Comparison of ENCODE assay signal across 8 cellular contexts in the genomic region with DNA sequence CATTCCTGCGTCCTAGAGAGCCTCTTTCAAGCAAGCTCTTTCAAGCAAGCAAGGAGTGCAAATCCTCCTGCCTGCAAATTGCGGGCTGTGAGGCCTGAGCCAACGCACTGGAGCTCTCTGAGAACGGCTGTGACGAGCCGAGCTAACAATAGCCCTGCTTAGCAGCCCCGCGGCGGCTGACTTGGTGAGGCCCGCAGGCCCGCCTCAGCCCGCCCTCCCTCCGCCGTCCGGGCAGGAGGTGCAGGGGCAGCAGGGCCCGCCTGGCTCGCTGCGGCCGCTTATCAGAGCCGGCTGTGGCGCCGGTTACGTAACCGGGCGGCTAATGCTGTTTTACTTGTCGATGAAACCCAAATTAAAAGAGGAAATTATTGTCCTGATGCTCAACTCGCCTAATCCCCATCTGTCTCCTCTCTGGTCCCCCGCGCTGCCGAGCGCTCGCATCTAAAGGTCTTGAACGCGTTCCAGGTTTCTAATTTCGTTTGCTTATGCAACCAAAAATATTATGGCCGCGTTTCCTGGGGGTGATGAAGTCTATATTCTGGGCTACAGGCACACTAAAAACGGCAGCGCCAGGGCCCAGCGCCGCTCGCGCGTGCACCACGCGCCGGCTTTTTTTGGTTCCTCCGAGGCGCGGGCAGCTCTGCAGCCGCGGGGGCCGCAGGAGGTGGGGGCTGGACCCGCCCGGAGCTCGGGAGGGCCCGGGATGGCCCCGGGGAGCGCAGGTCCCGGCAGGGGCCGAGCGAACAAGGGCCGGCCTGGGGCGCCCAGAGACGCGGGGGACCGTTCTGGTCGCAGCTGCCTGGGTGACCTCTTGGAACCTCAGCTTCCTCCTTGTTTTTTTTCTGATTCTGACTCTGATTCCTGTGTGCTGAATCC.
DNase-seq lines count a peak whose midpoint lies in the region; ATAC-seq and TF ChIP-seq lines count a peak whose summit lies in the region.

No MANE protein-coding gene starts in this region.

- H3K27ac Mint-ChIP-seq in activated T-cell treated with anti-CD3 and anti-CD28 coated beads, Interleukin-2, amount 50 U/mL, for 24 hours, result peak overlapping the region; percentile 83

- H3K9me3 Mint-ChIP-seq in activated T-cell treated with anti-CD3 and anti-CD28 coated beads, Interleukin-2, amount 50 U/mL, for 24 hours, result no peaks in the 10 kb centered on the region

- H3K4me1 Mint-ChIP-seq in activated T-cell treated with anti-CD3 and anti-CD28 coated beads, Interleukin-2, amount 50 U/mL, for 24 hours (ENCODE audit: low read depth), result peaks cover 19% of the 10 kb centered on the region

- DNase-seq in GM12865 (ENCODE audit: low read depth), result peak; percentile 61
- peak; percentile 56 for DNase-seq in HS-5 (ENCODE audit: low read depth)
- DNase-seq in NOMO-1 treated with DMSO at 0.1 percent for 48 hours (lab: John Stamatoyannopoulos, UW; ENCODE audit: unreplicated experiment), result peak; percentile 80
- DNase-seq in activated T-cell treated with anti-CD3 and anti-CD28 coated beads, Interleukin-2, amount 50 U/mL, for 24 hours, result peak; percentile 74
- peak; percentile 90 for DNase-seq in middle frontal gyrus (ENCODE audit: extremely low spot score, low spot score)
- peak; percentile 49 for DNase-seq in stimulated activated naive CD4-positive, alpha-beta T cell treated with Interleukin-2 at 50 U/mL for 16 hours (lab: John Stamatoyannopoulos, UW)

- H3K4me3 Mint-ChIP-seq in activated T-cell treated with anti-CD3 and anti-CD28 coated beads, Interleukin-2, amount 50 U/mL, for 24 hours, result peak overlapping the region; percentile 76

- H3K4me1 ChIP-seq in esophagus (ENCODE audit: control insufficient read depth in 2 of 2, insufficient read depth in 2 of 2, low read length in 1 of 2), result no peaks in the 10 kb centered on the region

- H3K36me3 ChIP-seq in esophagus (ENCODE audit: control insufficient read depth in 2 of 2, insufficient read depth in 2 of 2, low read length in 1 of 2), result no peaks in the 10 kb centered on the region

- ATAC-seq in GM21447 (IDR thresholded peaks at IDR 0.05; ENCODE audit: unreplicated experiment), result no peak

- no peaks in the 10 kb centered on the region for H3K27me3 ChIP-seq in esophagus (ENCODE audit: control insufficient read depth in 1 of 2, insufficient read depth in 2 of 2, low read length in 2 of 2)

- no peaks in the 10 kb centered on the region for H3K27me3 Mint-ChIP-seq in activated T-cell treated with anti-CD3 and anti-CD28 coated beads, Interleukin-2, amount 50 U/mL, for 24 hours

- no peaks in the 10 kb centered on the region for H3K9me3 ChIP-seq in esophagus (ENCODE audit: control insufficient read depth in 2 of 2, insufficient read depth in 1 of 2, low read depth in 1 of 2, low read length in 1 of 2)

- peak overlapping the region; percentile 87 to 94 for H3K27ac ChIP-seq in esophagus (ENCODE audit: low read depth in 2 of 2, low read length in 1 of 2)

- no peaks in the 10 kb centered on the region for H3K36me3 Mint-ChIP-seq in activated T-cell treated with anti-CD3 and anti-CD28 coated beads, Interleukin-2, amount 50 U/mL, for 24 hours (ENCODE audit: low read depth)

- H3K4me3 ChIP-seq in GM12865 (ENCODE audit: low read depth, low read length) (peak overlapping the region; percentile 47), esophagus (ENCODE audit: low read depth in 1 of 2, low read length in 2 of 2) (peak overlapping the region; percentile 8 to 40)

- WGBS in esophagus, 2 donors, result 1 to 2% methylated on average over 65 to 68 of the region's 68 CpGs

- no peak for TF ChIP-seq CTCF in GM12865 (IDR thresholded peaks at IDR 0.05; ENCODE audit: insufficient read depth, low read depth, low read length, missing control alignments)
